ENCODE assay signal across 8 cellular contexts in the genomic region with DNA sequence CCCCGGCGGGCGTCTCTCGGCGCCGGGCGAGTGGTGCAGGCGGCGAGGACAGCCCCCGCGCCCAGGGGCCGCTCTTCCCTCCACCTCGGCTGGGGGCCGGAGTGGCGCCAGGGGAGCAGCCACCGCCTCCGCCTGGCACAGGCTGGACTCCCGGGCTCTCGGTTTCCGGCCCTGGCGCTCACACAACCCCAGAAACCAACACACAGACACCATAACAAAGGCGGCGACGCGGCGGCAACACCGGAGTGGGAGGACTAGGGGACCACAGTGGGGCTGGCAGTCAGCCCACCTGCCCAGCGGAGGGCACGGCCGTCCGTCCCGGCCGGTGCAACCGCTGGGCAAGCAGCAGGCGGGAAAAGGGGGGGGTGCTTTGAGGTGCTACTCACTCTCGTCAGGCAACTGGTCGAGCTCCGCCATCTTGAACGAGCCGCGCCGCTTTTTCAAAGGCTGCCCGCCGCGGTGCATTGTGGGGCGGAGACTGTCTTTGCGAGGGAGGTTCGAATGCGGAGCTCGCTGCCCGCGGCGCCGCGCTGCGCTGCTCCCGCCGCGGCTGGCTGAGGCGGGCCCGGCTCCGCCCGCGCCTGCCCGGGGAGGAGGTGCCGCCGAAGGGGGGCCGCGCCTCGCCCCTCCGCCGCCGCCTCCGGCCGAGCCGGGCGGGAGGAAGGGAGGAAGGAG. TPM values are rescaled to one million over a fixed set of nuclear protein-coding genes. Genes with fewer than 3 reads are reported as not detected.
A peak's percentile ranks its signal among the peaks of the same experiment; 100 is the strongest.
DNase-seq lines count a peak whose midpoint lies in the region; TF ChIP-seq lines count a peak whose summit lies in the region.

A gene with protein sequence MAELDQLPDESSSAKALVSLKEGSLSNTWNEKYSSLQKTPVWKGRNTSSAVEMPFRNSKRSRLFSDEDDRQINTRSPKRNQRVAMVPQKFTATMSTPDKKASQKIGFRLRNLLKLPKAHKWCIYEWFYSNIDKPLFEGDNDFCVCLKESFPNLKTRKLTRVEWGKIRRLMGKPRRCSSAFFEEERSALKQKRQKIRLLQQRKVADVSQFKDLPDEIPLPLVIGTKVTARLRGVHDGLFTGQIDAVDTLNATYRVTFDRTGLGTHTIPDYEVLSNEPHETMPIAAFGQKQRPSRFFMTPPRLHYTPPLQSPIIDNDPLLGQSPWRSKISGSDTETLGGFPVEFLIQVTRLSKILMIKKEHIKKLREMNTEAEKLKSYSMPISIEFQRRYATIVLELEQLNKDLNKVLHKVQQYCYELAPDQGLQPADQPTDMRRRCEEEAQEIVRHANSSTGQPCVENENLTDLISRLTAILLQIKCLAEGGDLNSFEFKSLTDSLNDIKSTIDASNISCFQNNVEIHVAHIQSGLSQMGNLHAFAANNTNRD (minus strand): TSS at position 442 of the 675 bp plus-strand sequence. CDS start 25 bp downstream, at position 417.

- POLR2A ChIA-PET in GM10248 (lab: Yijun Ruan, JAX) (no interaction called here), SK-N-SH (lab: Yijun Ruan, JAX) (interaction anchor here (0.6 to 2.0 kb wide), 7 partner anchors 9 to 247 kb away, joined by 3 to 7 read pairs (median 4); a partner anchor contains a TSS)

- TF ChIP-seq EP300 in SK-N-SH (IDR thresholded peaks at IDR 0.05; ENCODE audit: borderline replicate concordance in 1 of 2, low read depth in 1 of 2, low read length in 1 of 2), result no peak

- H3K9me3 Mint-ChIP-seq in HFFc6, result no peaks in the 10 kb centered on the region
- peaks cover 1% of the 10 kb centered on the region for H3K9me3 Mint-ChIP-seq in glutamatergic neuron (ENCODE audit: unreplicated experiment)

- peak within 1 kb of the TSS; percentile 96 for H3K9ac ChIP-seq in SK-N-SH

- H3K4me1 ChIP-seq in SK-N-SH (ENCODE audit: control insufficient read depth in 1 of 2, insufficient read depth in 2 of 2, low read depth in 1 of 2, low read length in 1 of 2) (peaks cover 0 to 8% of the 10 kb centered on the region in 2 experiments; a peak in 3 of 4 replicates), osteoblast (ENCODE audit: insufficient read depth, low read length) (peaks cover 9% of the 10 kb centered on the region), testis (no peaks in the 10 kb centered on the region)

- peak within 1 kb of the TSS; percentile 64 to 83 for H3K27ac ChIP-seq in SK-N-SH (ENCODE audit: low read depth in 2 of 2, low read length in 1 of 2)
- peak within 1 kb of the TSS; percentile 52 for H3K27ac ChIP-seq in osteoblast (ENCODE audit: low read depth, low read length)
- H3K27ac ChIP-seq in testis, result peak within 1 kb of the TSS; percentile 82 to 87

- H3K9me2 ChIP-seq in SK-N-SH, result no peaks in the 10 kb centered on the region

- CTCF ChIA-PET in GM10248 (lab: Yijun Ruan, JAX) (interaction anchor here (0.8 to 3.9 kb wide), 6 partner anchors 16 to 127 kb away, joined by 3 to 19 read pairs (median 6); a partner anchor contains a TSS), SK-N-SH (lab: Yijun Ruan, JAX) (interaction anchor here (0.8 to 4.0 kb wide), 9 partner anchors 10 to 184 kb away, joined by 3 to 22 read pairs (median 4); no protein-coding TSS in a partner anchor)

- H3K27me3 ChIP-seq in SK-N-SH (ENCODE audit: insufficient read depth) (no peaks in the 10 kb centered on the region), osteoblast (ENCODE audit: insufficient read depth, low read length) (no peaks in the 10 kb centered on the region), testis (no peaks in the 10 kb centered on the region)

- H3K27ac Mint-ChIP-seq in HFFc6 (peak within 1 kb of the TSS; percentile 77), glutamatergic neuron (ENCODE audit: unreplicated experiment) (peak within 1 kb of the TSS; percentile 83)

- no peak for TF ChIP-seq POLR2A in testis (IDR thresholded peaks at IDR 0.05)

- H3K79me2 ChIP-seq in SK-N-SH (ENCODE audit: insufficient read depth) (peaks cover 48% of the 10 kb centered on the region), osteoblast (ENCODE audit: insufficient read depth, low read length) (peaks cover 38% of the 10 kb centered on the region)

- 0 out of 2 replicates have a peak, but pooled peaks cover 4% of the 10 kb centered on the region for H3K27me3 Mint-ChIP-seq in HFFc6 (ENCODE audit: insufficient read depth)
- no peaks in the 10 kb centered on the region for H3K27me3 Mint-ChIP-seq in glutamatergic neuron (ENCODE audit: unreplicated experiment)

- peak; percentile 92 for DNase-seq in GM10248 (ENCODE audit: extremely low spot score)
- DNase-seq in HFFc6, result peak; percentile 87
- peak; percentile 94 for DNase-seq in NAMALWA (ENCODE audit: low spot score)
- DNase-seq in SK-N-SH, result peak; percentile 95
- DNase-seq in activated naive CD4-positive, alpha-beta T cell treated with anti-CD3 and anti-CD28 coated beads, Interleukin-2, amount 50 U/mL, for 16 hours, result peak; percentile 95
- DNase-seq in glutamatergic neuron, result peak; percentile 97
- DNase-seq in osteoblast (ENCODE audit: insufficient read length, low spot score, missing footprints), result peak; percentile 98
- DNase-seq in testis, result peak; percentile 95

- peak within 1 kb of the TSS; percentile 93 to 95 for H3K4me3 ChIP-seq in SK-N-SH (ENCODE audit: low read depth in 2 of 2, low read length in 1 of 2)
- H3K4me3 ChIP-seq in osteoblast (ENCODE audit: insufficient read depth, low read length), result peak within 1 kb of the TSS; percentile 95
- H3K4me3 ChIP-seq in testis, result peak within 1 kb of the TSS; percentile 92 to 98

- H3K4me3 Mint-ChIP-seq in HFFc6 (peak within 1 kb of the TSS; percentile 91), glutamatergic neuron (ENCODE audit: unreplicated experiment) (peak within 1 kb of the TSS; percentile 92)

- TF ChIP-seq CTCF in GM10248 (IDR thresholded peaks at IDR 0.05; ENCODE audit: control extremely low read depth, extremely low read depth, low read depth, missing control alignments), result no peak
- peak; percentile 17; the same call in 1 of the 2 replicates for TF ChIP-seq CTCF in HFFc6 (IDR thresholded peaks at IDR 0.05)
- peak; percentile 12; the same call in 1 of the 2 replicates for TF ChIP-seq CTCF in SK-N-SH (IDR thresholded peaks at IDR 0.05)
- TF ChIP-seq CTCF in glutamatergic neuron (IDR thresholded peaks at IDR 0.05; ENCODE audit: partially characterized antibody, unreplicated experiment), result no peak
- no peak for TF ChIP-seq CTCF in osteoblast (IDR thresholded peaks at IDR 0.05; ENCODE audit: extremely low read depth, low read depth, low read length)
- TF ChIP-seq CTCF in testis (IDR thresholded peaks at IDR 0.05), result no peak

- 5% methylated on average over 8 of the region's 77 CpGs for WGBS in SK-N-SH (ENCODE audit: low lambda C conversion rate)
- 0 to 2% methylated on average over 1 to 75 of the region's 77 CpGs for WGBS in testis, 2 donors

- H2AFZ ChIP-seq in SK-N-SH (ENCODE audit: low read depth) (peak within 1 kb of the TSS; percentile 99), osteoblast (ENCODE audit: low read length) (peak within 1 kb of the TSS; percentile 96)

- TF ChIP-seq RAD21 in SK-N-SH (IDR thresholded peaks at IDR 0.05; ENCODE audit: low read length), result no peak

- H3K9me3 ChIP-seq in SK-N-SH (no peaks in the 10 kb centered on the region), osteoblast (ENCODE audit: low read depth, low read length) (no peaks in the 10 kb centered on the region), testis (no peaks in the 10 kb centered on the region)

- H4K20me1 ChIP-seq in SK-N-SH (ENCODE audit: insufficient read depth) (no peaks in the 10 kb centered on the region), osteoblast (ENCODE audit: insufficient read depth, low read length) (no peaks in the 10 kb centered on the region)

- intact Hi-C loops in testis (cut with DNase I; ENCODE audit: low total_unique reads), result no loop called here

- H3K36me3 ChIP-seq in SK-N-SH (replicated peaks in 1 of 2; ENCODE audit: control insufficient read depth in 1 of 2, insufficient read depth in 2 of 2, low read length in 1 of 2) (no peaks in the 10 kb centered on the region), osteoblast (ENCODE audit: insufficient read depth, low read length) (no peaks in the 10 kb centered on the region), testis (ENCODE audit: low read depth, missing control alignments) (no peaks in the 10 kb centered on the region)

- H3K4me1 Mint-ChIP-seq in HFFc6 (ENCODE audit: low read depth), result peaks cover 26% of the 10 kb centered on the region
- peaks cover 10% of the 10 kb centered on the region for H3K4me1 Mint-ChIP-seq in glutamatergic neuron (ENCODE audit: low read depth, unreplicated experiment)

- H3K36me3 Mint-ChIP-seq in HFFc6 (ENCODE audit: low read depth) (no peaks in the 10 kb centered on the region), glutamatergic neuron (ENCODE audit: unreplicated experiment) (no peaks in the 10 kb centered on the region)

- H3K4me2 ChIP-seq in SK-N-SH (peak within 1 kb of the TSS; percentile 99), osteoblast (ENCODE audit: insufficient read depth, low read length) (peak within 1 kb of the TSS; percentile 97)

- H3F3A ChIP-seq in SK-N-SH (replicated peaks; ENCODE audit: insufficient read depth), result peaks cover 3% of the 10 kb centered on the region

RNA-seq across cellular contexts. Expression of the gene that starts here (rescaled TPM):
- total RNA-seq in HFFc6 (2021; fragmentation: NEBNext Ultra II Directional; extraction: Animal tissue kit (Norgen Biotek cat#: 25700)), result 1 to 10 TPM; 3.6 to 5.2 (median 4.5) TPM
- polyA plus RNA-seq in SK-N-SH (2012; rRNA removed), result 1.7 and 2.5 TPM in 2 replicates
- 2.6 and 2.9 TPM in 2 replicates for polyA plus RNA-seq in SK-N-SH (2012; cell fraction: cytosol; rRNA removed)
- polyA plus RNA-seq in SK-N-SH (2012; cell fraction: nucleus; rRNA removed), result 1.5 and 2.3 TPM in 2 replicates
- 7.1 TPM for total RNA-seq in glutamatergic neuron (ENCODE audit: unreplicated experiment)
- total RNA-seq in osteoblast, result 2.5 and 3.2 TPM in 2 replicates
- 10 to 100 TPM in 1 of 2 donors, 1 to 10 TPM in 1; 8.2 to 13.9 TPM for total RNA-seq in testis
- 9.9 TPM for polyA plus RNA-seq in testis (ENCODE audit: insufficient read depth, low read depth, low replicate concordance)

Comparison
In these comparisons a context has a peak if more than half of its experiments do, and no peak if none do; other contexts are left out.
1. Peak in every context shown above with its lines: DNase-seq, H3K4me3 ChIP-seq and H3K27ac ChIP-seq.
2. CTCF ChIP-seq: peak in HFFc6 (single experiment) and SK-N-SH (single experiment); none in GM10248 (single experiment), glutamatergic neuron (single experiment), osteoblast (single experiment) and testis (0 of 3).